Comparison of ENCODE assay signal across 33 cellular contexts in the genomic region with DNA sequence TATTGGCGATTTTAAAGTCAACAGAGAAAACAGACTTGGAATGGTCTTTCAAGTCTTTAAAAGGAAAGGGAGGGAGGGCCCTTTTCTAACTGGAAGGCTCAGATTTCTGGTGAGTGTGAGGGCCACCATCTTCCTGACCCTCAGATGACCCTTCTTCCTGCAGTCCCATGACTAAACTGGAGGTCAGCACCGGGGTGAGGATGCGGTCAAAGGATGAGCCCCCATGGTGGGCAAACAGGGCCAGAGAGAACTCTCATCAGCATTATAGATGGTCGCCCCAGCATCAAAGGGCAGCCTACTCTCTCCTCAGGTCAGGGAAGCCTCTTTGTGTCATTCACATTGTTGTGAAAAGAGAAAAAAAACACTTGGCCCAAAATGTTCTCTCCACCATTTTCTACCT.
"Had no signal": no experiment of that assay in that cellular context is flagged by ENCODE, and none has a peak within 500 bp of the region (broad histone marks: within the 10 kb centered on the region; RNA-seq: fewer than 3 reads in every experiment).

No MANE protein-coding gene starts in this region.

- H3K4me1 Mint-ChIP-seq: activated CD4-positive, alpha-beta T cell treated with anti-CD3 and anti-CD28 coated beads for 36 hours; activated CD4-positive, alpha-beta T cell treated with anti-CD3 and anti-CD28 coated beads, Interleukin-2, amount 10 ng/mL, durations not matched to agents 24 days and 14 days; activated CD8-positive, alpha-beta memory T cell treated with anti-CD3 and anti-CD28 coated beads, Interleukin-2, amount 10 ng/mL, durations not matched to agents 7 days and 5 days; activated naive CD4-positive, alpha-beta T cell treated with anti-CD3 and anti-CD28 coated beads, Interleukin-2, amount 50 U/mL, for 24 hours; activated naive CD8-positive, alpha-beta T cell treated with anti-CD3 and anti-CD28 coated beads for 36 hours; activated naive CD8-positive, alpha-beta T cell treated with anti-CD3 and anti-CD28 coated beads, Interleukin-2, amount 50 U/mL, for 24 hours; T-helper 17 cell had no signal

- H3K27ac Mint-ChIP-seq: activated CD4-positive, alpha-beta memory T cell treated with anti-CD3 and anti-CD28 coated beads for 36 hours; activated CD4-positive, alpha-beta T cell treated with anti-CD3 and anti-CD28 coated beads for 36 hours; activated CD4-positive, alpha-beta T cell treated with anti-CD3 and anti-CD28 coated beads, Interleukin-2, amount 10 ng/mL, durations not matched to agents 24 days and 14 days; activated CD8-positive, alpha-beta memory T cell treated with anti-CD3 and anti-CD28 coated beads, Interleukin-2, amount 10 ng/mL, durations not matched to agents 7 days and 5 days; activated CD8-positive, alpha-beta T cell treated with anti-CD3 and anti-CD28 coated beads, Interleukin-2, amount 10 ng/mL, durations not matched to agents 7 days and 5 days; activated naive CD4-positive, alpha-beta T cell treated with anti-CD3 and anti-CD28 coated beads for 36 hours; activated naive CD4-positive, alpha-beta T cell treated with anti-CD3 and anti-CD28 coated beads, Interleukin-2, amount 50 U/mL, for 24 hours; activated naive CD8-positive, alpha-beta T cell treated with anti-CD3 and anti-CD28 coated beads for 36 hours; activated naive CD8-positive, alpha-beta T cell treated with anti-CD3 and anti-CD28 coated beads, Interleukin-2, amount 50 U/mL, for 24 hours; activated T-helper 1 cell treated with anti-CD3 and anti-CD28 coated beads, Interleukin-12 subunit alpha, Interleukin-12 subunit beta, Interleukin-2, Interleukin-4 antibody, amounts not matched to agents 30 ng/mL and 10 ng/mL and 1 ng/mL, durations not matched to agents 14 hours and 24 hours and 36 hours; activated T-helper 2 cell treated with anti-CD3 and anti-CD28 coated beads, Interferon-gamma antibody, Interleukin-2, Interleukin-4, amounts not matched to agents 10 μg/mL and 5 μg/mL and 100 μg/mL, durations not matched to agents 14 hours and 24 hours and 36 hours; effector memory CD8-positive, alpha-beta T cell; T-helper 17 cell; T-helper 2 cell treated with Interferon-gamma antibody and Interleukin-4, amounts not matched to agents 5 μg/mL and 100 μg/mL, for 36 hours had no signal

- H3K9me3 Mint-ChIP-seq: activated CD4-positive, alpha-beta memory T cell treated with anti-CD3 and anti-CD28 coated beads for 36 hours; activated CD4-positive, alpha-beta T cell treated with anti-CD3 and anti-CD28 coated beads, Interleukin-2, amount 10 ng/mL, durations not matched to agents 24 days and 14 days; activated naive CD4-positive, alpha-beta T cell treated with anti-CD3 and anti-CD28 coated beads for 36 hours; activated naive CD4-positive, alpha-beta T cell treated with anti-CD3 and anti-CD28 coated beads, Interleukin-2, amount 50 U/mL, for 24 hours; activated naive CD8-positive, alpha-beta T cell treated with anti-CD3 and anti-CD28 coated beads for 36 hours; activated naive CD8-positive, alpha-beta T cell treated with anti-CD3 and anti-CD28 coated beads, Interleukin-2, amount 50 U/mL, for 24 hours; activated T-helper 1 cell treated with anti-CD3 and anti-CD28 coated beads, Interleukin-12 subunit alpha, Interleukin-12 subunit beta, Interleukin-2, Interleukin-4 antibody, amounts not matched to agents 30 ng/mL and 10 ng/mL and 1 ng/mL, durations not matched to agents 14 hours and 24 hours and 36 hours; activated T-helper 2 cell treated with anti-CD3 and anti-CD28 coated beads, Interferon-gamma antibody, Interleukin-2, Interleukin-4, amounts not matched to agents 10 μg/mL and 5 μg/mL and 100 μg/mL, durations not matched to agents 14 hours and 24 hours and 36 hours; T-helper 2 cell treated with Interferon-gamma antibody and Interleukin-4, amounts not matched to agents 5 μg/mL and 100 μg/mL, for 36 hours had no signal

- H3K4me3 ChIP-seq: adrenal gland, body of pancreas, esophagus squamous epithelium, gastroesophageal sphincter had no signal

- H3K36me3 Mint-ChIP-seq: activated CD4-positive, alpha-beta memory T cell treated with anti-CD3 and anti-CD28 coated beads for 36 hours; activated CD8-positive, alpha-beta memory T cell treated with anti-CD3 and anti-CD28 coated beads, Interleukin-2, amount 10 ng/mL, durations not matched to agents 7 days and 5 days; activated naive CD4-positive, alpha-beta T cell treated with anti-CD3 and anti-CD28 coated beads, Interleukin-2, amount 50 U/mL, for 24 hours; activated naive CD8-positive, alpha-beta T cell treated with anti-CD3 and anti-CD28 coated beads for 36 hours had no signal

- DNase-seq: activated CD4-positive, alpha-beta memory T cell treated with anti-CD3 and anti-CD28 coated beads for 36 hours; activated CD4-positive, alpha-beta T cell treated with anti-CD3 and anti-CD28 coated beads for 36 hours; activated CD4-positive, alpha-beta T cell treated with anti-CD3 and anti-CD28 coated beads, Interleukin-2, amount 10 ng/mL, durations not matched to agents 24 days and 14 days; activated CD4-positive, CD25-positive, alpha-beta regulatory T cell; activated CD4-positive, CD25-positive, alpha-beta regulatory T cell treated with anti-CD3 and anti-CD28 coated beads, Interleukin-2, amount 50 U/mL, for 72 hours; activated CD8-positive, alpha-beta memory T cell treated with anti-CD3 and anti-CD28 coated beads, Interleukin-2, amount 10 ng/mL, durations not matched to agents 7 days and 5 days; activated CD8-positive, alpha-beta memory T cell treated with anti-CD3 and anti-CD28 coated beads, Interleukin-2, amount 50 U/mL, for 4 hours; activated CD8-positive, alpha-beta T cell treated with anti-CD3 and anti-CD28 coated beads, Interleukin-2, amount 10 ng/mL, durations not matched to agents 7 days and 5 days; activated effector memory CD4-positive, alpha-beta T cell treated with anti-CD3 and anti-CD28 coated beads, Interleukin-2, amount 50 U/mL, for 16 hours; activated naive CD4-positive, alpha-beta T cell treated with anti-CD3 and anti-CD28 coated beads for 36 hours; activated naive CD8-positive, alpha-beta T cell treated with anti-CD3 and anti-CD28 coated beads for 36 hours; activated naive CD8-positive, alpha-beta T cell treated with anti-CD3 and anti-CD28 coated beads, Interleukin-2, amount 50 U/mL, for 24 hours; activated T-cell treated with anti-CD3 and anti-CD28 coated beads, Interleukin-2, amount 50 U/mL, for 1 hour; activated T-cell treated with anti-CD3 and anti-CD28 coated beads, Interleukin-2, amount 50 U/mL, for 48 hours; adrenal gland; amygdala; aorta; body of pancreas; caudate nucleus; cortex of kidney; dermis blood vessel endothelial cell; effector CD4-positive, alpha-beta T cell; effector memory CD8-positive, alpha-beta T cell; esophagus squamous epithelium; T-helper 1 cell; T-helper 17 cell; T1000; WERI-Rb-1 had no signal

- H3K4me3 Mint-ChIP-seq: activated CD4-positive, alpha-beta memory T cell treated with anti-CD3 and anti-CD28 coated beads for 36 hours; activated CD4-positive, alpha-beta T cell treated with anti-CD3 and anti-CD28 coated beads for 36 hours; activated CD4-positive, alpha-beta T cell treated with anti-CD3 and anti-CD28 coated beads, Interleukin-2, amount 10 ng/mL, durations not matched to agents 24 days and 14 days; activated CD8-positive, alpha-beta memory T cell treated with anti-CD3 and anti-CD28 coated beads, Interleukin-2, amount 10 ng/mL, durations not matched to agents 7 days and 5 days; activated CD8-positive, alpha-beta T cell treated with anti-CD3 and anti-CD28 coated beads, Interleukin-2, amount 10 ng/mL, durations not matched to agents 7 days and 5 days; activated naive CD4-positive, alpha-beta T cell treated with anti-CD3 and anti-CD28 coated beads for 36 hours; activated naive CD4-positive, alpha-beta T cell treated with anti-CD3 and anti-CD28 coated beads, Interleukin-2, amount 50 U/mL, for 24 hours; activated naive CD8-positive, alpha-beta T cell treated with anti-CD3 and anti-CD28 coated beads for 36 hours; activated naive CD8-positive, alpha-beta T cell treated with anti-CD3 and anti-CD28 coated beads, Interleukin-2, amount 50 U/mL, for 24 hours; activated T-helper 1 cell treated with anti-CD3 and anti-CD28 coated beads, Interleukin-12 subunit alpha, Interleukin-12 subunit beta, Interleukin-2, Interleukin-4 antibody, amounts not matched to agents 30 ng/mL and 10 ng/mL and 1 ng/mL, durations not matched to agents 14 hours and 24 hours and 36 hours; effector memory CD8-positive, alpha-beta T cell; T-helper 17 cell; T-helper 2 cell treated with Interferon-gamma antibody and Interleukin-4, amounts not matched to agents 5 μg/mL and 100 μg/mL, for 36 hours had no signal

- H3K9me3 ChIP-seq: adrenal gland, body of pancreas, esophagus squamous epithelium, gastroesophageal sphincter had no signal

- H3K27ac ChIP-seq: adrenal gland, body of pancreas, gastroesophageal sphincter, WERI-Rb-1 had no signal

- H3K36me3 ChIP-seq: adrenal gland, esophagus squamous epithelium, gastroesophageal sphincter, WERI-Rb-1 had no signal

- H3K27me3 Mint-ChIP-seq: effector memory CD8-positive, alpha-beta T cell; T-helper 17 cell had no signal

- H3K27me3 ChIP-seq: adrenal gland, body of pancreas, esophagus squamous epithelium, gastroesophageal sphincter had no signal

- ATAC-seq: activated CD4-positive, alpha-beta T cell treated with anti-CD3 and anti-CD28 coated beads for 36 hours; activated CD8-positive, alpha-beta memory T cell treated with anti-CD3 and anti-CD28 coated beads, Interleukin-2, amount 10 ng/mL, durations not matched to agents 7 days and 5 days; activated CD8-positive, alpha-beta T cell treated with anti-CD3 and anti-CD28 coated beads, Interleukin-2, amount 10 ng/mL, durations not matched to agents 7 days and 5 days; activated naive CD8-positive, alpha-beta T cell treated with anti-CD3 and anti-CD28 coated beads, Interleukin-2, amount 50 U/mL, for 24 hours; body of pancreas; effector memory CD8-positive, alpha-beta T cell; gastroesophageal sphincter; T-helper 17 cell had no signal
